Comparison of ENCODE assay signal across 8 cellular contexts in genomic region chr14:105021656-105022275, GRCh38. TPM values are rescaled to one million over a fixed set of nuclear protein-coding genes. Genes with fewer than 3 reads are reported as not detected.
A peak's percentile ranks its signal among the peaks of the same experiment; 100 is the strongest.
DNase-seq lines count a peak whose midpoint lies in the region; ATAC-seq and TF ChIP-seq lines count a peak whose summit lies in the region.

No MANE protein-coding gene starts in this region.

- H3K4me2 ChIP-seq in mammary epithelial cell (ENCODE audit: insufficient read depth, low read depth, low read length), result peak overlapping the region; percentile 75

- H3K9me3 ChIP-seq in HUES48 (ENCODE audit: control insufficient read depth, insufficient read depth, low read length) (no peaks in the 10 kb centered on the region), mammary epithelial cell (replicated peaks; ENCODE audit: insufficient read depth, low read length) (no peaks in the 10 kb centered on the region)

- H3K79me2 ChIP-seq in mammary epithelial cell (ENCODE audit: insufficient read depth, low read length), result peaks cover 56% of the 10 kb centered on the region

- CTCF ChIA-PET in mammary epithelial cell (lab: Charles Lee; ENCODE audit: low non-redundant PET), result no interaction called here

- H3K27ac ChIP-seq in HUES48 (ENCODE audit: low read depth, low read length) (peak overlapping the region; percentile 93), mammary epithelial cell (ENCODE audit: insufficient read depth, low read depth, low read length) (peak overlapping the region; percentile 94)

- H3K9ac ChIP-seq in HUES48 (ENCODE audit: low read depth, low read length) (peak overlapping the region; percentile 85), mammary epithelial cell (ENCODE audit: insufficient read depth, low read length) (peak overlapping the region; percentile 82)

- TSS peak; percentile 54 for BruUV-seq in mammary epithelial cell (replicated peaks; lab: Mats Ljungman, UMichigan)

- H3K4me1 ChIP-seq in HUES48 (ENCODE audit: control insufficient read depth, insufficient read depth, low read length) (peaks cover 11% of the 10 kb centered on the region), mammary epithelial cell (ENCODE audit: insufficient read depth, low read length) (peaks cover 64% of the 10 kb centered on the region)

- H4K20me1 ChIP-seq in mammary epithelial cell (ENCODE audit: insufficient read depth, low read length), result no peaks in the 10 kb centered on the region

- H3K27me3 ChIP-seq in HUES48 (ENCODE audit: control insufficient read depth, insufficient read depth, low read length), result no peaks in the 10 kb centered on the region
- H3K27me3 ChIP-seq in mammary epithelial cell (ENCODE audit: insufficient read depth, low read length), result no peaks in the 10 kb centered on the region

- intact Hi-C loops in mammary epithelial cell (cut with micrococcal nuclease), result loop anchor here (2.0 to 5.0 kb wide), 4 partner anchors 23 to 461 kb away; partner anchors contain the start of gene SIVA1

- ATAC-seq in HG03159 (IDR thresholded peaks at IDR 0.05; ENCODE audit: unreplicated experiment), result no peak

- peaks cover 4% of the 10 kb centered on the region; the same call in 1 of the 2 replicates for H3K36me3 ChIP-seq in HUES48 (ENCODE audit: control insufficient read depth, insufficient read depth, low read length)
- H3K36me3 ChIP-seq in mammary epithelial cell (ENCODE audit: insufficient read depth, low read length), result no peaks in the 10 kb centered on the region

- H2AFZ ChIP-seq in mammary epithelial cell (ENCODE audit: low read depth, low read length), result peak overlapping the region; percentile 58

- dilution Hi-C loops in mammary epithelial cell (cut with HindIII; ENCODE audit: low sequenced_read_pairs), result no loop called here

- TF ChIP-seq CTCF in mammary epithelial cell (conservative IDR thresholded peaks at IDR 0.05 in 1 of 2, IDR thresholded peaks at IDR 0.05 in 1 of 2; ENCODE audit: extremely low read depth in 1 of 2, insufficient read depth in 1 of 2, low read depth in 1 of 2, low read length in 2 of 2), result peak; percentile 8 to 14

- WGBS in mammary epithelial cell (ENCODE audit: low coverage, missing lambda C conversion rate), result 11% methylated on average over 20 of the region's 20 CpGs

- in situ Hi-C loops in mammary epithelial cell (cut with MboI; ENCODE audit: low sequenced_read_pairs in 2 of 2), result loop anchor here in 1 of 2 donors (5.0 kb wide), 1 partner anchor 39 kb away; no protein-coding TSS in a partner anchor

- H3K4me3 ChIP-seq in HUES48 (ENCODE audit: low read depth, low read length) (peak overlapping the region; percentile 99), mammary epithelial cell (replicated peaks in 1 of 3; ENCODE audit: insufficient read depth in 1 of 3, low read depth in 2 of 3, low read length in 3 of 3) (peak overlapping the region; percentile 73 to 97 (median 73))

- peak; percentile 61 for DNase-seq in DMS79 (lab: John Stamatoyannopoulos, UW)
- DNase-seq in RPMI7951 (ENCODE audit: low read depth), result peak; percentile 38
- peak; percentile 51 for DNase-seq in mammary epithelial cell
- peak; percentile 86 for DNase-seq in left kidney (ENCODE audit: low read depth, low spot score)
- peak; percentile 30 to 32 for DNase-seq in stimulated activated CD4-positive, alpha-beta T cell treated with anti-CD3 and anti-CD28 coated beads, Interleukin-2, amount 100 ng/mL, for 48 hours
- DNase-seq in DMS114 treated with DMSO at 0.1 percent for 48 hours (lab: John Stamatoyannopoulos, UW; ENCODE audit: unreplicated experiment), result no peak

RNA-seq across cellular contexts. Expression of gene CDCA4, which starts 0.9 kb away (rescaled TPM):
- 39.0 and 42.3 TPM in 2 replicates for total RNA-seq in RPMI7951 (2014; rRNA removed; shearing (Covaris generic))
- total RNA-seq in mammary epithelial cell, result 10 to 100 TPM; 38.2 to 61.7 TPM
- polyA plus RNA-seq in mammary epithelial cell, result 53.4 TPM
- polyA minus RNA-seq in mammary epithelial cell, result 38.9 TPM

RNA-seq across cellular contexts. Expression of gene CLBA1, which starts 36.2 kb away (rescaled TPM):
- 3.9 and 8.2 TPM in 2 replicates for total RNA-seq in RPMI7951 (2014; rRNA removed; shearing (Covaris generic))
- 10 to 100 TPM; 11.0 to 14.7 TPM for total RNA-seq in mammary epithelial cell
- 7.4 TPM for polyA plus RNA-seq in mammary epithelial cell
- 3.0 TPM for polyA minus RNA-seq in mammary epithelial cell

RNA-seq across cellular contexts. Expression of gene GPR132, which starts 43.5 kb away (rescaled TPM):
- under 0.01 TPM in 1 of 2 replicates, not detected in the other for total RNA-seq in RPMI7951 (2014; rRNA removed; shearing (Covaris generic))
- total RNA-seq in mammary epithelial cell, result under 1 TPM in 1 of 2 donors, not detected in 1; 0.24 TPM
- polyA plus RNA-seq in mammary epithelial cell, result not detected
- not detected for polyA minus RNA-seq in mammary epithelial cell

RNA-seq across cellular contexts. Expression of gene AHNAK2, which starts 43.6 kb away (rescaled TPM):
- 3.6 and 3.7 TPM in 2 replicates for total RNA-seq in RPMI7951 (2014; rRNA removed; shearing (Covaris generic))
- total RNA-seq in mammary epithelial cell, result 100 to 1,000 TPM; 110 to 302 TPM
- 43.1 TPM for polyA plus RNA-seq in mammary epithelial cell
- 327 TPM for polyA minus RNA-seq in mammary epithelial cell
